ENCODE assay signal across 8 cellular contexts in genomic region chr17:17043668-17044226, GRCh38. TPM values are rescaled to one million over a fixed set of nuclear protein-coding genes. Genes with fewer than 3 reads are reported as not detected.
DNase-seq lines count a peak whose midpoint lies in the region; ATAC-seq lines count a peak whose summit lies in the region.

No MANE protein-coding gene starts in this region.

- peaks cover 4% of the 10 kb centered on the region for H3K36me3 Mint-ChIP-seq in activated T-helper 2 cell treated with anti-CD3 and anti-CD28 coated beads, Interferon-gamma antibody, Interleukin-2, Interleukin-4, amounts not matched to agents 10 μg/mL and 5 μg/mL and 100 μg/mL, durations not matched to agents 14 hours and 24 hours and 36 hours (ENCODE audit: low read depth)
- peaks cover 5% of the 10 kb centered on the region for H3K36me3 Mint-ChIP-seq in stimulated activated effector memory CD8-positive, alpha-beta T cell treated with anti-CD3 and anti-CD28 coated beads, Interleukin-12 subunit alpha, Interleukin-12 subunit beta, amount 100 ng/mL, for 72 hours

- H3K4me1 Mint-ChIP-seq in activated T-helper 2 cell treated with anti-CD3 and anti-CD28 coated beads, Interferon-gamma antibody, Interleukin-2, Interleukin-4, amounts not matched to agents 10 μg/mL and 5 μg/mL and 100 μg/mL, durations not matched to agents 14 hours and 24 hours and 36 hours (ENCODE audit: low read depth) = peaks cover 45% of the 10 kb centered on the region
- peaks cover 63% of the 10 kb centered on the region for H3K4me1 Mint-ChIP-seq in stimulated activated effector memory CD8-positive, alpha-beta T cell treated with anti-CD3 and anti-CD28 coated beads, Interleukin-12 subunit alpha, Interleukin-12 subunit beta, amount 100 ng/mL, for 72 hours

- no peaks in the 10 kb centered on the region for H3K9me3 Mint-ChIP-seq in activated T-helper 2 cell treated with anti-CD3 and anti-CD28 coated beads, Interferon-gamma antibody, Interleukin-2, Interleukin-4, amounts not matched to agents 10 μg/mL and 5 μg/mL and 100 μg/mL, durations not matched to agents 14 hours and 24 hours and 36 hours
- no peaks in the 10 kb centered on the region for H3K9me3 Mint-ChIP-seq in stimulated activated effector memory CD8-positive, alpha-beta T cell treated with anti-CD3 and anti-CD28 coated beads, Interleukin-12 subunit alpha, Interleukin-12 subunit beta, amount 100 ng/mL, for 72 hours

- DNase-seq in cardiac septum (ENCODE audit: low spot score) = peak; percentile 73
- no peak for DNase-seq in Right ventricle myocardium superior
- no peak for DNase-seq in activated T-helper 2 cell treated with anti-CD3 and anti-CD28 coated beads, Interferon-gamma antibody, Interleukin-2, Interleukin-4, amounts not matched to agents 10 μg/mL and 5 μg/mL and 100 μg/mL, durations not matched to agents 14 hours and 24 hours and 36 hours (ENCODE audit: low spot score)
- peak; percentile 17 for DNase-seq in iPS-NIHi7 (ENCODE audit: extremely low spot score)
- no peak for DNase-seq in stimulated activated effector memory CD8-positive, alpha-beta T cell treated with anti-CD3 and anti-CD28 coated beads, Interleukin-12 subunit alpha, Interleukin-12 subunit beta, amount 100 ng/mL, for 72 hours (ENCODE audit: low spot score in 2 of 2)
- no peak for DNase-seq in activated gamma-delta T cell (lab: John Stamatoyannopoulos, UW)
- DNase-seq in NCI-H2107 (lab: John Stamatoyannopoulos, UW) = no peak

- H3K27me3 Mint-ChIP-seq in activated T-helper 2 cell treated with anti-CD3 and anti-CD28 coated beads, Interferon-gamma antibody, Interleukin-2, Interleukin-4, amounts not matched to agents 10 μg/mL and 5 μg/mL and 100 μg/mL, durations not matched to agents 14 hours and 24 hours and 36 hours (ENCODE audit: low read depth) = no peaks in the 10 kb centered on the region

- intact Hi-C loops in cardiac septum (cut with DNase I) (loop anchor here (2.0 to 5.0 kb wide), 2 partner anchors 74 to 193 kb away; partner anchors contain the start of gene FLCN), Right ventricle myocardium superior (cut with DNase I) (no loop called here)
- intact Hi-C loops in activated T-helper 2 cell treated with anti-CD3 and anti-CD28 coated beads, Interferon-gamma antibody, Interleukin-2, Interleukin-4, amounts not matched to agents 10 μg/mL and 5 μg/mL and 100 μg/mL, durations not matched to agents 14 hours and 24 hours and 36 hours (cut with micrococcal nuclease) = loop anchor here (1.0 to 10.0 kb wide), 4 partner anchors 10 to 257 kb away; no protein-coding TSS in a partner anchor

- H3K4me3 Mint-ChIP-seq in activated T-helper 2 cell treated with anti-CD3 and anti-CD28 coated beads, Interferon-gamma antibody, Interleukin-2, Interleukin-4, amounts not matched to agents 10 μg/mL and 5 μg/mL and 100 μg/mL, durations not matched to agents 14 hours and 24 hours and 36 hours (ENCODE audit: low read depth) = peak overlapping the region; percentile 88
- peak overlapping the region; percentile 87 for H3K4me3 Mint-ChIP-seq in stimulated activated effector memory CD8-positive, alpha-beta T cell treated with anti-CD3 and anti-CD28 coated beads, Interleukin-12 subunit alpha, Interleukin-12 subunit beta, amount 100 ng/mL, for 72 hours

- no peak for ATAC-seq in Right ventricle myocardium superior (ENCODE audit: poor library complexity)
- no peak for ATAC-seq in stimulated activated effector memory CD8-positive, alpha-beta T cell treated with anti-CD3 and anti-CD28 coated beads, Interleukin-12 subunit alpha, Interleukin-12 subunit beta, amount 100 ng/mL, for 72 hours
- no peak for ATAC-seq in HG02885 (IDR thresholded peaks at IDR 0.05; ENCODE audit: poor library complexity, unreplicated experiment)

- H3K27ac Mint-ChIP-seq in activated T-helper 2 cell treated with anti-CD3 and anti-CD28 coated beads, Interferon-gamma antibody, Interleukin-2, Interleukin-4, amounts not matched to agents 10 μg/mL and 5 μg/mL and 100 μg/mL, durations not matched to agents 14 hours and 24 hours and 36 hours = no peak overlapping the region
- peak overlapping the region; percentile 84 for H3K27ac Mint-ChIP-seq in stimulated activated effector memory CD8-positive, alpha-beta T cell treated with anti-CD3 and anti-CD28 coated beads, Interleukin-12 subunit alpha, Interleukin-12 subunit beta, amount 100 ng/mL, for 72 hours

RNA-seq across cellular contexts. Expression of gene MPRIP, which starts 1.5 kb away (rescaled TPM):
- total RNA-seq in cardiac septum = 554 TPM
- total RNA-seq in Right ventricle myocardium superior = 280 TPM
- total RNA-seq in activated T-helper 2 cell treated with anti-CD3 and anti-CD28 coated beads, Interferon-gamma antibody, Interleukin-2, Interleukin-4, amounts not matched to agents 10 μg/mL and 5 μg/mL and 100 μg/mL, durations not matched to agents 14 hours and 24 hours and 36 hours = 141 and 144 TPM in 2 replicates

Comparison
In these comparisons a context has a peak if more than half of its experiments do, and no peak if none do; other contexts are left out.
1. DNase-seq: peak in cardiac septum (single experiment) and iPS-NIHi7 (single experiment); none in Right ventricle myocardium superior (single experiment), activated T-helper 2 cell treated with anti-CD3 and anti-CD28 coated beads, Interferon-gamma antibody, Interleukin-2, Interleukin-4, amounts not matched to agents 10 μg/mL and 5 μg/mL and 100 μg/mL, durations not matched to agents 14 hours and 24 hours and 36 hours (single experiment), stimulated activated effector memory CD8-positive, alpha-beta T cell treated with anti-CD3 and anti-CD28 coated beads, Interleukin-12 subunit alpha, Interleukin-12 subunit beta, amount 100 ng/mL, for 72 hours (0 of 2), activated gamma-delta T cell (single experiment) and NCI-H2107 (single experiment).